ENCODE assay signal across 22 cellular contexts in the genomic region with DNA sequence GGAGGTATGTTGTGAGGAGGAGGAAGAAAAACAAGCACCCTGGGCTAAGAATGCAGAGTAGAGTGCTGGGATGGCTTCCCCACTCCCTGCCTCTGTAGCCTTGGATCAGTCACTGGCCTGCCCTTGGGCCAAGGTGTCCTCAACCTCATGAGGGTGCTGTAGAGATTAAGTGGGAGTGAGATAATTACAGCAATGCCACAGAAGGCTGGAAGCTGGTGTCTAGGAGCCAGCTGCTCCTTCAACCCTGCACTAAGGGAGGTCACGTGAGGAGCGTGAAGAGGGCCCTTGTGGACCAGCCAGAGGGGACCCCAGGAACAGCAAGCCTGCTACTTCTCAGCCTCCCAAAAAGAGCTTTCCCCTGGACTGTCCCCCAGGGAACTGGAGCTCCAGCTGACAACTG.
"Had no signal": no experiment of that assay in that cellular context is flagged by ENCODE, and none has a peak within 500 bp of the region (broad histone marks: within the 10 kb centered on the region; RNA-seq: fewer than 3 reads in every experiment).

No MANE protein-coding gene starts in this region.

- DNase-seq: activated B cell treated with CpG ODN at 0.5 μM for 24 hours; activated CD4-positive, alpha-beta memory T cell treated with anti-CD3 and anti-CD28 coated beads for 36 hours; activated CD4-positive, alpha-beta T cell treated with anti-CD3 and anti-CD28 coated beads for 4 hours; activated naive CD4-positive, alpha-beta T cell treated with Interleukin-2 at 50 U/mL for 16 hours; activated naive CD8-positive, alpha-beta T cell treated with anti-CD3 and anti-CD28 coated beads, Interleukin-2, amount 10 ng/mL, durations not matched to agents 7 days and 5 days; activated T-cell treated with anti-CD3 and anti-CD28 coated beads, Interleukin-2, amount 50 U/mL, for 1 hour; amygdala; caudate nucleus; gastrocnemius medialis; heart right ventricle; immature natural killer cell; kidney glomerular epithelial cell; mucosa of descending colon; naive B cell; stimulated activated CD4-positive, alpha-beta T cell treated with anti-CD3 and anti-CD28 coated beads, Interleukin-2, amount 100 ng/mL, for 24 hours; stomach; T-cell; T-helper 9 cell had no signal

- H3K27ac ChIP-seq: prostate gland, stomach had no signal

- ATAC-seq: activated T-helper 17 cell treated with anti-CD3 and anti-CD28 coated beads, Interleukin-2, amount 50 U/mL, for 72 hours; mucosa of descending colon; T-cell had no signal

- H3K9me3 ChIP-seq: gastrocnemius medialis, heart right ventricle, mucosa of descending colon, prostate gland, right atrium auricular region, stomach had no signal

- H3K27me3 ChIP-seq: gastrocnemius medialis, heart right ventricle, right atrium auricular region, stomach had no signal

- FAIRE-seq: colon had no signal

- H3K4me3 ChIP-seq: gastrocnemius medialis, heart right ventricle, mucosa of descending colon, prostate gland, right atrium auricular region, stomach had no signal

- H3K36me3 ChIP-seq: gastrocnemius medialis, heart right ventricle, prostate gland, right atrium auricular region, stomach had no signal
